In the genomic region with DNA sequence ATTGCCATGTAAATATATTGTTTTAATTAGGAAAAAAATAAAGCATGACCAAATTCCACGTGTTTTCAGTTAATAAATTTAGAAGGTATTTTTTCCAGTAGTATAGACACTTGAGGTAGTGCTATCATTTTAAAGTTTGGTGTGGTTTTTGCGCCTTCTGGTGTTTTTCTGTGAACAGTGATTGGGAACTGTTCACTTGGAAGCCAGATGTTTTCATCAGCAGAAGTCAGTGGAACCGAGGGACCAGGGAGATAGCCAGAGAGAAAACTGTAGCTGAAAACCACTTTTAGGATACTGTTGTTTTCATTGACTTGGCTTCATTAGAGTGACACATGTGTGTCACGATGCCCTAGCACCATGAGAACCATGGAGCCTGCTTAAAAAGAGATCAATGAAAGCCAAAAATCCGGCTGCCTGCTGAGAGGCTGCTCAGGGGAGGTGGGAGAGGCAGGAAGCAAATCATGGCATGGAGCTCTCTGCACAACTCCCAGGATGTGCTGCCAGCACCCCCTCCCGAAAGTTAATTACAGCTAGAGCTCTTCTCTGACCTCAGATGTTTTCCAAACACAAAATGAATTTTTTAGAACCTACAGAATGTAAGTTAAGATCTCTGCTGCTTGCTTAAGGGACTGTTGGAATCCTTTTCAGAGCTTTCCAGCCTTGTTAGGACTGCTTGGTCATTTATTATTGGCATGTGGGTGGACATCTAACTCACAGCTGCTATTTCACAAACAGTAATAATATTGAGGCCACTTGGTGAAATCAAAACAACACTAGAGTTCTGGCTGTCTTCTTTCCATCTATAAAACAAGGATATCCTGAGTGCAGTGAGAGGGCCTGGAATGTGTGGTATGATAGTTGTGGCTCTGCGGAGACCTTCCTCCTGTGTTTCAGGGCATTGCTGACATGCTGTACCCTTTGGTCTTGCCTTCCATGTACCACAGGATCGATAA, we compare ENCODE assay signal across 14 cellular contexts.
DNase-seq lines count a peak whose midpoint lies in the region; ATAC-seq lines count a peak whose summit lies in the region.
"Had no signal": no experiment of that assay in that cellular context is flagged by ENCODE, and none has a peak within 500 bp of the region (broad histone marks: within the 10 kb centered on the region; RNA-seq: fewer than 3 reads in every experiment).

No MANE protein-coding gene starts in this region.

- DNase-seq in AG08396 (ENCODE audit: low spot score) (peak; percentile 43), HCEC 1CT (peak; percentile 18), ecto neural progenitor cell (ENCODE audit: low spot score) (peak; percentile 70), myocyte (ENCODE audit: low read depth) (peak; percentile 14), NCI-H2107 (lab: John Stamatoyannopoulos, UW) (no peak)
- DNase-seq in activated naive CD8-positive, alpha-beta T cell treated with anti-CD3 and anti-CD28 coated beads, Interleukin-2, amount 50 U/mL, for 24 hours = no peak
- DNase-seq: activated CD8-positive, alpha-beta memory T cell treated with anti-CD3 and anti-CD28 coated beads for 24 hours; colonic mucosa; stimulated activated CD4-positive, alpha-beta T cell treated with anti-CD3 and anti-CD28 coated beads, Interleukin-2, amount 100 ng/mL, for 48 hours had no signal

- no peak overlapping the region for H3K27ac Mint-ChIP-seq in activated naive CD8-positive, alpha-beta T cell treated with anti-CD3 and anti-CD28 coated beads, Interleukin-2, amount 50 U/mL, for 24 hours
- H3K27ac Mint-ChIP-seq: activated naive CD4-positive, alpha-beta T cell treated with anti-CD3 and anti-CD28 coated beads, Interleukin-2, amount 50 U/mL, for 24 hours; CD4-positive, CD25-positive, alpha-beta regulatory T cell; stimulated activated naive B cell treated with anti-CD40 and anti-IgM and Interleukin-4, amounts not matched to agents 10 μg/mL and 1 μg/mL and 100 μg/mL, for 72 hours had no signal

- H3K4me3 Mint-ChIP-seq in activated naive CD8-positive, alpha-beta T cell treated with anti-CD3 and anti-CD28 coated beads, Interleukin-2, amount 50 U/mL, for 24 hours = no peak overlapping the region
- H3K4me3 Mint-ChIP-seq: activated naive CD4-positive, alpha-beta T cell treated with anti-CD3 and anti-CD28 coated beads, Interleukin-2, amount 50 U/mL, for 24 hours; CD4-positive, CD25-positive, alpha-beta regulatory T cell; stimulated activated naive B cell treated with anti-CD40 and anti-IgM and Interleukin-4, amounts not matched to agents 10 μg/mL and 1 μg/mL and 100 μg/mL, for 72 hours had no signal

- H3K4me1 Mint-ChIP-seq in activated naive CD8-positive, alpha-beta T cell treated with anti-CD3 and anti-CD28 coated beads, Interleukin-2, amount 50 U/mL, for 24 hours = no peaks in the 10 kb centered on the region
- H3K4me1 Mint-ChIP-seq: activated naive CD4-positive, alpha-beta T cell treated with anti-CD3 and anti-CD28 coated beads, Interleukin-2, amount 50 U/mL, for 24 hours; CD4-positive, CD25-positive, alpha-beta regulatory T cell had no signal

- H3K36me3 Mint-ChIP-seq in activated naive CD8-positive, alpha-beta T cell treated with anti-CD3 and anti-CD28 coated beads, Interleukin-2, amount 50 U/mL, for 24 hours (ENCODE audit: low read depth) = no peaks in the 10 kb centered on the region
- H3K36me3 Mint-ChIP-seq: activated naive CD4-positive, alpha-beta T cell treated with anti-CD3 and anti-CD28 coated beads, Interleukin-2, amount 50 U/mL, for 24 hours; CD4-positive, CD25-positive, alpha-beta regulatory T cell had no signal

- ATAC-seq in GM19463 (IDR thresholded peaks at IDR 0.05; ENCODE audit: unreplicated experiment) (no peak), HG02610 (IDR thresholded peaks at IDR 0.05; ENCODE audit: unreplicated experiment) (no peak)
- no peak for ATAC-seq in activated naive CD8-positive, alpha-beta T cell treated with anti-CD3 and anti-CD28 coated beads, Interleukin-2, amount 50 U/mL, for 24 hours

- H3K9me3 Mint-ChIP-seq in activated naive CD8-positive, alpha-beta T cell treated with anti-CD3 and anti-CD28 coated beads, Interleukin-2, amount 50 U/mL, for 24 hours = no peaks in the 10 kb centered on the region
- H3K9me3 Mint-ChIP-seq: activated naive CD4-positive, alpha-beta T cell treated with anti-CD3 and anti-CD28 coated beads, Interleukin-2, amount 50 U/mL, for 24 hours had no signal

- peaks cover 4% of the 10 kb centered on the region for H3K27me3 Mint-ChIP-seq in activated naive CD8-positive, alpha-beta T cell treated with anti-CD3 and anti-CD28 coated beads, Interleukin-2, amount 50 U/mL, for 24 hours
- H3K27me3 Mint-ChIP-seq: activated naive CD4-positive, alpha-beta T cell treated with anti-CD3 and anti-CD28 coated beads, Interleukin-2, amount 50 U/mL, for 24 hours; CD4-positive, CD25-positive, alpha-beta regulatory T cell had no signal

Comparison
In these comparisons a context has a peak if more than half of its experiments do, and no peak if none do; other contexts are left out.
1. DNase-seq: peak in AG08396 (single experiment), HCEC 1CT (single experiment), ecto neural progenitor cell (single experiment) and myocyte (single experiment); none in NCI-H2107 (single experiment) and activated naive CD8-positive, alpha-beta T cell treated with anti-CD3 and anti-CD28 coated beads, Interleukin-2, amount 50 U/mL, for 24 hours (single experiment).